ENCODE assay signal across 22 cellular contexts in the genomic region with DNA sequence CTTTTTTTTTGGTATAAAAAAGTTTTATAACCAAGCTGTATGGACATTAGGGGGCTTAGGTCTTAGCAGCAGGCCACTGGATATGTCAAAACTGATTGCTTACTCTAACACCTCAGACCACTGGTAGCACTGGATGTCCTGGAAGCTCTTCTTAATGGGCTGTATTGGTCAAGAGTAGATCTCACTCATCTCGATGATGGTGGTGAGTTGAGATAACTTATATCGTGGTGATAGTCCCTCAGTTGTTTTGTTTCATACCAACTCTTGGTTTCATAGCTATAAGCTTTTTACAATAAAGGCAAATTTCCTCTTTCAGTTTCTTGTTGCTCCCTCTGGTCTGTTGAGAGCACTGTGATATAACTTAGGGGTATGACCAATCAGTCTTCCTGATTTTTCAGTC.
"Had no signal": no experiment of that assay in that cellular context is flagged by ENCODE, and none has a peak within 500 bp of the region (broad histone marks: within the 10 kb centered on the region; RNA-seq: fewer than 3 reads in every experiment).

No MANE protein-coding gene starts in this region.

- H3K4me3 Mint-ChIP-seq: IgD-negative memory B cell; T-cell; T-helper 1 cell treated with Interleukin-12 subunit alpha and Interleukin-12 subunit beta and Interleukin-4 antibody, amounts not matched to agents 30 μg/mL and 1 μg/mL, for 36 hours had no signal

- FAIRE-seq: HTR-8/SVneo, K562 had no signal

- H3K36me3 Mint-ChIP-seq: IgD-negative memory B cell, T-cell had no signal

- H3K27ac Mint-ChIP-seq: IgD-negative memory B cell; T-cell; T-helper 1 cell treated with Interleukin-12 subunit alpha and Interleukin-12 subunit beta and Interleukin-4 antibody, amounts not matched to agents 30 μg/mL and 1 μg/mL, for 36 hours had no signal

- DNase-seq: Kasumi-1, NCI-H1048, NCI-H1105 treated with DMSO at 0.1 percent for 48 hours, NCI-H1417 treated with DMSO at 0.1 percent for 48 hours, NCI-H146, NCI-H187, NCI-H2029, NCI-H2081 treated with DMSO at 0.1 percent for 48 hours, NCI-H2171 treated with DMSO at 0.1 percent for 48 hours, NCI-H345, NCI-H524, NCI-H526 treated with DMSO at 0.1 percent for 48 hours, NCI-H748 treated with DMSO at 0.1 percent for 48 hours, PC-3, SHP77, SK-N-SH, SW 1271, T-cell had no signal

- H3K9me3 Mint-ChIP-seq: IgD-negative memory B cell; T-cell; T-helper 1 cell treated with Interleukin-12 subunit alpha and Interleukin-12 subunit beta and Interleukin-4 antibody, amounts not matched to agents 30 μg/mL and 1 μg/mL, for 36 hours had no signal

- H3K27me3 Mint-ChIP-seq: IgD-negative memory B cell, T-cell had no signal

- H3K4me1 Mint-ChIP-seq: IgD-negative memory B cell, T-cell had no signal
